Comparison of ENCODE assay signal across 8 cellular contexts in genomic region chr1:150560986-150561829, GRCh38. TPM values are rescaled to one million over a fixed set of nuclear protein-coding genes. Genes with fewer than 3 reads are reported as not detected.
DNase-seq lines count a peak whose midpoint lies in the region; ATAC-seq and TF ChIP-seq lines count a peak whose summit lies in the region.

No MANE protein-coding gene starts in this region.

- ATAC-seq in GM21619 (IDR thresholded peaks at IDR 0.05; ENCODE audit: unreplicated experiment) (peak; percentile 19), left ventricle myocardium superior (peak; percentile 85)

- H3K27ac ChIP-seq in angular gyrus (ENCODE audit: low read depth, low read length) (peak overlapping the region; percentile 98), prostate gland (peak overlapping the region; percentile 100)

- peak; percentile 89 to 96 (median 92) for TF ChIP-seq CTCF in prostate gland (IDR thresholded peaks at IDR 0.05)

- peaks cover 32% of the 10 kb centered on the region for H3K4me1 ChIP-seq in prostate gland (replicated peaks)

- WGBS in prostate gland, result under 1% methylated on average over 42 of the region's 42 CpGs

- peak; percentile 85 for TF ChIP-seq POLR2A in prostate gland (IDR thresholded peaks at IDR 0.05)

- DNase-seq in CMK (ENCODE audit: low read depth) (peak; percentile 88), NCI-H1105 (lab: John Stamatoyannopoulos, UW) (peak; percentile 72), T-helper 1 cell (peak; percentile 50 to 86 (median 66)), left ventricle myocardium superior (peak; percentile 96), prostate gland (ENCODE audit: low spot score) (peak; percentile 98), ureter (ENCODE audit: low spot score) (peak; percentile 96)

- no peaks in the 10 kb centered on the region for H3K36me3 ChIP-seq in prostate gland

- intact Hi-C loops in left ventricle myocardium superior (cut with micrococcal nuclease), result loop anchor here (5.0 kb wide), 1 partner anchor 61 kb away; no protein-coding TSS in a partner anchor
- intact Hi-C loops in prostate gland (cut with DNase I), result loop anchor here (2.0 to 5.0 kb wide), 2 partner anchors 60 to 251 kb away; no protein-coding TSS in a partner anchor

- no peaks in the 10 kb centered on the region for H3K27me3 ChIP-seq in prostate gland (replicated peaks; ENCODE audit: insufficient read depth)

- no peaks in the 10 kb centered on the region for H3K9me3 ChIP-seq in prostate gland

- H3K4me3 ChIP-seq in prostate gland, result peak overlapping the region; percentile 31 to 43

RNA-seq across cellular contexts. Expression of gene ADAMTSL4, which starts 12.0 kb away (rescaled TPM):
- total RNA-seq in left ventricle myocardium superior (77.7 TPM), prostate gland (1 to 10 TPM; 3.7 to 9.7 TPM), ureter (48.2 TPM)

RNA-seq across cellular contexts. Expression of gene MCL1, which starts 18.2 kb away (rescaled TPM):
- total RNA-seq in left ventricle myocardium superior (93.5 TPM), prostate gland (100 to 1,000 TPM; 161 to 168 TPM), ureter (159 TPM)

RNA-seq across cellular contexts. Expression of gene FALEC, which starts 45.7 kb away (rescaled TPM):
- not detected for total RNA-seq in left ventricle myocardium superior
- total RNA-seq in prostate gland, result not detected
- total RNA-seq in ureter, result not detected

RNA-seq across cellular contexts. Expression of gene ECM1, which starts 53.3 kb away (rescaled TPM):
- total RNA-seq in left ventricle myocardium superior, result 14.0 TPM
- 10 to 100 TPM in 1 of 2 donors, 1 to 10 TPM in 1; 4.7 to 12.3 TPM for total RNA-seq in prostate gland
- 10.8 TPM for total RNA-seq in ureter

Comparison
In these comparisons a context has a peak if more than half of its experiments do, and no peak if none do; other contexts are left out.
1. Peak in every context shown above with its lines: DNase-seq, ATAC-seq, H3K4me3 ChIP-seq and H3K27ac ChIP-seq.